In the genomic region with DNA sequence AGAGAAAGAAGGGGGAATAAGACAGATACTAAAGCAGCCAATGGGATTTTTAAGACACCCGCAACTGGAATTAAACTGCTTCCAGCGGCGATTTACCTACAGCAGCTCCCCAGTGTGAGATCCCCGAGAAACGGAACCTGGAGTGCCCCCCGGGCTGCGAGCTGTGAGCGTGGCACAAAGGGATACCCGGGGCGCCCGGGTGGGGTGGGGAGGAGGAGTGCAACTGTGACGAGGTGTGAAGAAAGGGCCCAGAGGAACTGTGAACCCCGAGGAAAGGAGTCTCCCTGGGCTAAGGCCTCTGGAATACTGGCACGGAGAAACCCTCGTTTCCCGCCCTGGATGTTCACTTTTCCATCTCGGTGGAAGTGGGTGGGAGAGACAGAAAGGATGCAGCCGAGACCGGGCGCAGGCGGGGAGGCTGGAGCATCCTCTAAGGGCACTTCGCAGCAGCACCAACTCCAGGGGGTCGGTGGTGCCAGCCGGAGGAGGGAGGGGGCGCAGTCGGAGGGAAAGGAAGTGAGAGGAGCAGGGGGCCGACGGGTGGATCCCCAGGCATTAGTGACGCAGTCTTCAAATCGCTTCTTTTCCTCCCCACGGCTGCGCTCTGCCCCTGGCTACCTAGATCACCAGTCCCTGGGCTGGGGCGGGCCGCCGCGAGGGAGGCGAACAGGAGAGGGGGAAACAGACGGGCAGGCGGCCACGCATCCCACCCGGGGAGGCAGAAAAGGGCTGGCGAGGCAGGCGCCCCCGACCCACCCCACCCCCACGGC, we compare ENCODE assay signal across 7 cellular contexts. TPM values are rescaled to one million over a fixed set of nuclear protein-coding genes. Genes with fewer than 3 reads are reported as not detected.
DNase-seq lines count a peak whose midpoint lies in the region; ATAC-seq and TF ChIP-seq lines count a peak whose summit lies in the region.
"Not testable (repeated sequence)": the region's sequence is repeated elsewhere in the genome, so short reads cannot be mapped to it uniquely, and the experiment has no call there.

No MANE protein-coding gene starts in this region.

- not testable (repeated sequence) for H3K27me3 ChIP-seq in body of pancreas, heart right ventricle

- H3K9me3 Mint-ChIP-seq in activated CD8-positive, alpha-beta T cell treated with anti-CD3 and anti-CD28 coated beads for 36 hours; stimulated activated effector memory CD8-positive, alpha-beta T cell treated with anti-CD3 and anti-CD28 coated beads, Interleukin-12 subunit alpha, Interleukin-12 subunit beta, amount 100 ng/mL, for 72 hours: not testable (repeated sequence)

- TF ChIP-seq POLR2A in body of pancreas (IDR thresholded peaks at IDR 0.05) = not testable (repeated sequence)

- not testable (repeated sequence) for H3K36me3 Mint-ChIP-seq in activated CD8-positive, alpha-beta T cell treated with anti-CD3 and anti-CD28 coated beads for 36 hours (ENCODE audit: low read depth); stimulated activated effector memory CD8-positive, alpha-beta T cell treated with anti-CD3 and anti-CD28 coated beads, Interleukin-12 subunit alpha, Interleukin-12 subunit beta, amount 100 ng/mL, for 72 hours

- intact Hi-C loops in activated CD8-positive, alpha-beta T cell treated with anti-CD3 and anti-CD28 coated beads for 36 hours (cut with micrococcal nuclease); body of pancreas (cut with DNase I); heart right ventricle (cut with DNase I): not testable (repeated sequence)

- H3K4me3 ChIP-seq in body of pancreas, heart right ventricle: not testable (repeated sequence)
- peak overlapping the region; percentile 2 for H3K4me3 ChIP-seq in mesodermal cell (ENCODE audit: extremely low read depth, insufficient read depth, low read length, poor library complexity, severe bottlenecking)

- not testable (repeated sequence) for H3K36me3 ChIP-seq in body of pancreas (replicated peaks in 1 of 2; ENCODE audit: insufficient read depth in 1 of 2, low read depth in 2 of 2); heart right ventricle; mesodermal cell (ENCODE audit: control insufficient read depth, insufficient read depth, low read length)

- H3K4me1 Mint-ChIP-seq in activated CD8-positive, alpha-beta T cell treated with anti-CD3 and anti-CD28 coated beads for 36 hours (ENCODE audit: low read depth); stimulated activated effector memory CD8-positive, alpha-beta T cell treated with anti-CD3 and anti-CD28 coated beads, Interleukin-12 subunit alpha, Interleukin-12 subunit beta, amount 100 ng/mL, for 72 hours: not testable (repeated sequence)

- H3K27ac ChIP-seq in body of pancreas; heart right ventricle; mesodermal cell (ENCODE audit: low read depth, low read length, severe bottlenecking): not testable (repeated sequence)

- CTCF ChIA-PET in activated CD8-positive, alpha-beta T cell treated with anti-CD3 and anti-CD28 coated beads for 36 hours (lab: Charles Lee) = not testable (repeated sequence)

- WGBS in body of pancreas, 2 donors = 7% methylated on average over 3 of the region's 45 CpGs; no CpG with 5 or more reads in 1 of the 2 donors
- WGBS in heart right ventricle, 2 donors = 3% methylated on average over 11 to 21 of the region's 45 CpGs
- no CpG with 5 or more reads among the region's 45 CpGs for WGBS in mesodermal cell (ENCODE audit: insufficient coverage in 2 of 2), 2 experiments

- not testable (repeated sequence) for TF ChIP-seq CTCF in activated CD8-positive, alpha-beta T cell treated with anti-CD3 and anti-CD28 coated beads for 36 hours (IDR thresholded peaks at IDR 0.05); body of pancreas (IDR thresholded peaks at IDR 0.05); heart right ventricle (IDR thresholded peaks at IDR 0.05)

- not testable (repeated sequence) for H3K9me3 ChIP-seq in body of pancreas; heart right ventricle; mesodermal cell (ENCODE audit: control insufficient read depth, low read length)

- not testable (repeated sequence) for H3K27ac Mint-ChIP-seq in activated CD8-positive, alpha-beta T cell treated with anti-CD3 and anti-CD28 coated beads for 36 hours; stimulated activated effector memory CD8-positive, alpha-beta T cell treated with anti-CD3 and anti-CD28 coated beads, Interleukin-12 subunit alpha, Interleukin-12 subunit beta, amount 100 ng/mL, for 72 hours

- not testable (repeated sequence) for H3K4me3 Mint-ChIP-seq in activated CD8-positive, alpha-beta T cell treated with anti-CD3 and anti-CD28 coated beads for 36 hours; stimulated activated effector memory CD8-positive, alpha-beta T cell treated with anti-CD3 and anti-CD28 coated beads, Interleukin-12 subunit alpha, Interleukin-12 subunit beta, amount 100 ng/mL, for 72 hours

- peak; percentile 44 for ATAC-seq in GM19372 (IDR thresholded peaks at IDR 0.05; ENCODE audit: low read depth, unreplicated experiment)
- ATAC-seq in HG03432 (IDR thresholded peaks at IDR 0.05; ENCODE audit: unreplicated experiment) = peak; percentile 40
- peak; percentile 61 for ATAC-seq in activated CD8-positive, alpha-beta T cell treated with anti-CD3 and anti-CD28 coated beads for 36 hours
- peak; percentile 43 for ATAC-seq in body of pancreas
- ATAC-seq in heart right ventricle = peak in 6 of 8 donors; percentile 8 to 50 (median 39)
- peak; percentile 60 for ATAC-seq in stimulated activated effector memory CD8-positive, alpha-beta T cell treated with anti-CD3 and anti-CD28 coated beads, Interleukin-12 subunit alpha, Interleukin-12 subunit beta, amount 100 ng/mL, for 72 hours

- H3K27me3 Mint-ChIP-seq in activated CD8-positive, alpha-beta T cell treated with anti-CD3 and anti-CD28 coated beads for 36 hours = not testable (repeated sequence)

- not testable (repeated sequence) for H3K4me1 ChIP-seq in body of pancreas; heart right ventricle; mesodermal cell (ENCODE audit: control insufficient read depth, insufficient read depth, low read length, poor library complexity, severe bottlenecking)

- POLR2A ChIA-PET in activated CD8-positive, alpha-beta T cell treated with anti-CD3 and anti-CD28 coated beads for 36 hours (lab: Charles Lee) = not testable (repeated sequence)

- not testable (repeated sequence) for DNase-seq in activated CD8-positive, alpha-beta T cell treated with anti-CD3 and anti-CD28 coated beads for 36 hours; body of pancreas; heart right ventricle; stimulated activated effector memory CD8-positive, alpha-beta T cell treated with anti-CD3 and anti-CD28 coated beads, Interleukin-12 subunit alpha, Interleukin-12 subunit beta, amount 100 ng/mL, for 72 hours (ENCODE audit: low spot score in 2 of 2)

RNA-seq across cellular contexts. Expression of gene RGPD6, which starts 33.0 kb away (rescaled TPM):
- total RNA-seq in activated CD8-positive, alpha-beta T cell treated with anti-CD3 and anti-CD28 coated beads for 36 hours = 10 to 100 TPM; 15.8 to 17.5 TPM
- total RNA-seq in body of pancreas (10 to 100 TPM; 28.3 to 63.3 TPM), heart right ventricle (10 to 100 TPM in 8 of 10 donors, 1 to 10 TPM in 2; 4.7 to 27.8 (median 12.0) TPM)
- polyA plus RNA-seq in heart right ventricle = 10 to 100 TPM in 1 of 2 donors, 1 to 10 TPM in 1; 4.5 to 13.8 TPM
- polyA plus RNA-seq in mesodermal cell (2013, experiment 1 of 2) = 29.6 TPM
- 34.1 TPM for polyA plus RNA-seq in mesodermal cell (2013, experiment 2 of 2)
